Comparison of ENCODE assay signal across 22 cellular contexts in genomic region chr10:48481385-48481784, GRCh38.
"Had no signal": no experiment of that assay in that cellular context is flagged by ENCODE, and none has a peak within 500 bp of the region (broad histone marks: within the 10 kb centered on the region; RNA-seq: fewer than 3 reads in every experiment).

No MANE protein-coding gene starts in this region.

- DNase-seq: islet precursor cell; left lung; mesendoderm; midbrain; mucosa of descending colon; retina; stimulated activated CD4-positive, alpha-beta T cell treated with anti-CD3 and anti-CD28 coated beads, Interleukin-12 subunit alpha, Interleukin-12 subunit beta, amount 100 ng/mL, for 4 hours; stimulated activated CD4-positive, alpha-beta T cell treated with anti-CD3 and anti-CD28 coated beads, Interleukin-15, amount 100 ng/mL, for 24 hours; stimulated activated CD4-positive, alpha-beta T cell treated with anti-CD3 and anti-CD28 coated beads, Interleukin-2, amount 100 ng/mL, for 24 hours; stimulated activated CD4-positive, alpha-beta T cell treated with anti-CD3 and anti-CD28 coated beads, Interleukin-4, amount 100 ng/mL, for 1 hour; stimulated activated naive B cell treated with anti-CD40 and anti-IgM and Interleukin-4, amounts not matched to agents 10 μg/mL and 1 μg/mL and 100 μg/mL, for 72 hours; stimulated activated naive CD8-positive, alpha-beta T cell treated with anti-CD3 and anti-CD28 coated beads, Interleukin-15, Interleukin-2, amounts not matched to agents 100 U/mL and 50 U/mL, for 24 hours; tibial artery; trophoblast cell had no signal

- H3K4me3 ChIP-seq: left lung, lung, mucosa of descending colon, ovary, prostate gland, skin epidermis, suprapubic skin, tibial artery, upper lobe of right lung had no signal

- H3K4me1 ChIP-seq: left lung, prostate gland, suprapubic skin, tibial artery, upper lobe of right lung had no signal

- H3K9me3 ChIP-seq: left lung, mucosa of descending colon, ovary, prostate gland, suprapubic skin, thoracic aorta, tibial artery, upper lobe of right lung had no signal

- H3K27ac ChIP-seq: left lung, ovary, prostate gland, skin epidermis, suprapubic skin, thoracic aorta, tibial artery, upper lobe of right lung had no signal

- H3K27me3 ChIP-seq: ovary, tibial artery, upper lobe of right lung had no signal

- ATAC-seq: mucosa of descending colon; sciatic nerve; stimulated activated naive B cell treated with anti-CD40 and anti-IgM and Interleukin-4, amounts not matched to agents 10 μg/mL and 1 μg/mL and 100 μg/mL, for 72 hours; stimulated activated naive CD8-positive, alpha-beta T cell treated with anti-CD3 and anti-CD28 coated beads, Interleukin-15, Interleukin-2, amounts not matched to agents 100 U/mL and 50 U/mL, for 24 hours had no signal

- H3K36me3 ChIP-seq: left lung, ovary, prostate gland, suprapubic skin, thoracic aorta, tibial artery, upper lobe of right lung had no signal
